ENCODE assay signal across 11 cellular contexts in genomic region chr4:109072595-109072994, GRCh38.
A peak's percentile ranks its signal among the peaks of the same experiment; 100 is the strongest.
DNase-seq lines count a peak whose midpoint lies in the region; ATAC-seq and TF ChIP-seq lines count a peak whose summit lies in the region.
"Had no signal": no experiment of that assay in that cellular context is flagged by ENCODE, and none has a peak within 500 bp of the region (broad histone marks: within the 10 kb centered on the region; RNA-seq: fewer than 3 reads in every experiment).

No MANE protein-coding gene starts in this region.

- peaks cover 7% of the 10 kb centered on the region for H3K27me3 Mint-ChIP-seq in activated CD4-positive, alpha-beta T cell treated with anti-CD3 and anti-CD28 coated beads, Interleukin-2, amount 10 ng/mL, durations not matched to agents 24 days and 14 days
- no peaks in the 10 kb centered on the region for H3K27me3 Mint-ChIP-seq in WTC11 (ENCODE audit: low read depth)
- H3K27me3 Mint-ChIP-seq: dendritic cell treated with granulocyte-macrophage colony-stimulating factor and Interleukin-4, amounts not matched to agents 40 ng/mL and 50 ng/mL, for 4 days had no signal

- ATAC-seq in WTC11: no peak
- ATAC-seq: PC-3; stimulated activated effector memory CD8-positive, alpha-beta T cell treated with anti-CD3 and anti-CD28 coated beads, Interleukin-12 subunit alpha, Interleukin-12 subunit beta, amount 100 ng/mL, for 72 hours had no signal

- no peaks in the 10 kb centered on the region for H3K4me1 Mint-ChIP-seq in activated CD4-positive, alpha-beta T cell treated with anti-CD3 and anti-CD28 coated beads, Interleukin-2, amount 10 ng/mL, durations not matched to agents 24 days and 14 days
- no peaks in the 10 kb centered on the region for H3K4me1 Mint-ChIP-seq in WTC11
- H3K4me1 Mint-ChIP-seq: stimulated activated effector memory CD8-positive, alpha-beta T cell treated with anti-CD3 and anti-CD28 coated beads, Interleukin-12 subunit alpha, Interleukin-12 subunit beta, amount 100 ng/mL, for 72 hours had no signal

- no peak overlapping the region for H3K27ac Mint-ChIP-seq in activated CD4-positive, alpha-beta T cell treated with anti-CD3 and anti-CD28 coated beads, Interleukin-2, amount 10 ng/mL, durations not matched to agents 24 days and 14 days
- H3K27ac Mint-ChIP-seq in WTC11: no peak overlapping the region
- H3K27ac Mint-ChIP-seq: dendritic cell treated with granulocyte-macrophage colony-stimulating factor and Interleukin-4, amounts not matched to agents 40 ng/mL and 50 ng/mL, for 4 days; stimulated activated effector memory CD8-positive, alpha-beta T cell treated with anti-CD3 and anti-CD28 coated beads, Interleukin-12 subunit alpha, Interleukin-12 subunit beta, amount 100 ng/mL, for 72 hours had no signal

- DNase-seq in activated CD4-positive, alpha-beta T cell treated with anti-CD3 and anti-CD28 coated beads, Interleukin-2, amount 10 ng/mL, durations not matched to agents 24 days and 14 days: peak; percentile 22
- no peak for DNase-seq in activated CD4-positive, alpha-beta T cell treated with anti-CD3 and anti-CD28 coated beads for 1 hour
- peak; percentile 54 for DNase-seq in NOMO-1 treated with dmso at 0.1 percent for 144 hours (lab: John Stamatoyannopoulos, UW; ENCODE audit: unreplicated experiment)
- peak; percentile 86 for DNase-seq in fibroblast of gingiva (ENCODE audit: low read depth)
- DNase-seq in smooth muscle cell of the brain vasculature (ENCODE audit: low read depth, low spot score): peak; percentile 72
- DNase-seq in T-helper 2 cell: no peak
- no peak for DNase-seq in WTC11 (ENCODE audit: low spot score)
- DNase-seq in NCI-H526 (lab: John Stamatoyannopoulos, UW): no peak
- DNase-seq: PC-3 had no signal

- H3K36me3 Mint-ChIP-seq in activated CD4-positive, alpha-beta T cell treated with anti-CD3 and anti-CD28 coated beads, Interleukin-2, amount 10 ng/mL, durations not matched to agents 24 days and 14 days (ENCODE audit: low read depth): no peaks in the 10 kb centered on the region
- peaks cover 30% of the 10 kb centered on the region for H3K36me3 Mint-ChIP-seq in WTC11
- H3K36me3 Mint-ChIP-seq: stimulated activated effector memory CD8-positive, alpha-beta T cell treated with anti-CD3 and anti-CD28 coated beads, Interleukin-12 subunit alpha, Interleukin-12 subunit beta, amount 100 ng/mL, for 72 hours had no signal

- POLR2A ChIA-PET in WTC11 (lab: Charles Lee): no interaction called here

- CTCF ChIA-PET in WTC11 (lab: Charles Lee): no interaction called here

- TF ChIP-seq CTCF in WTC11 (IDR thresholded peaks at IDR 0.05): no peak

- H3K9me3 Mint-ChIP-seq in activated CD4-positive, alpha-beta T cell treated with anti-CD3 and anti-CD28 coated beads, Interleukin-2, amount 10 ng/mL, durations not matched to agents 24 days and 14 days: no peaks in the 10 kb centered on the region
- peaks cover 45% of the 10 kb centered on the region for H3K9me3 Mint-ChIP-seq in WTC11
- H3K9me3 Mint-ChIP-seq: dendritic cell treated with granulocyte-macrophage colony-stimulating factor and Interleukin-4, amounts not matched to agents 40 ng/mL and 50 ng/mL, for 4 days; stimulated activated effector memory CD8-positive, alpha-beta T cell treated with anti-CD3 and anti-CD28 coated beads, Interleukin-12 subunit alpha, Interleukin-12 subunit beta, amount 100 ng/mL, for 72 hours had no signal

- intact Hi-C loops in activated CD4-positive, alpha-beta T cell treated with anti-CD3 and anti-CD28 coated beads, Interleukin-2, amount 10 ng/mL, durations not matched to agents 24 days and 14 days (cut with micrococcal nuclease): no loop called here

- no peak overlapping the region for H3K4me3 Mint-ChIP-seq in activated CD4-positive, alpha-beta T cell treated with anti-CD3 and anti-CD28 coated beads, Interleukin-2, amount 10 ng/mL, durations not matched to agents 24 days and 14 days
- H3K4me3 Mint-ChIP-seq in WTC11: no peak overlapping the region
- H3K4me3 Mint-ChIP-seq: dendritic cell treated with granulocyte-macrophage colony-stimulating factor and Interleukin-4, amounts not matched to agents 40 ng/mL and 50 ng/mL, for 4 days; stimulated activated effector memory CD8-positive, alpha-beta T cell treated with anti-CD3 and anti-CD28 coated beads, Interleukin-12 subunit alpha, Interleukin-12 subunit beta, amount 100 ng/mL, for 72 hours had no signal

TF ChIP-seq in WTC11, 78 proteins besides CTCF, POLR2A, EP300 and RAD21:
- TF ChIP-seq ZNF317 (CRISPR knock-in tag; IDR thresholded peaks at IDR 0.05; ENCODE audit: borderline replicate concordance, low read depth) (no peak), FOXJ3 (CRISPR knock-in tag; IDR thresholded peaks at IDR 0.05; ENCODE audit: borderline replicate concordance) (no peak), ZNF263 (CRISPR knock-in tag; IDR thresholded peaks at IDR 0.05; ENCODE audit: low read depth) (no peak), ZBTB21 (CRISPR knock-in tag; IDR thresholded peaks at IDR 0.05; ENCODE audit: borderline replicate concordance) (no peak), NFYB (CRISPR knock-in tag; conservative IDR thresholded peaks at IDR 0.05; ENCODE audit: low read depth) (no peak), MYBL2 (CRISPR knock-in tag; IDR thresholded peaks at IDR 0.05) (no peak), ZNF138 (CRISPR knock-in tag; conservative IDR thresholded peaks at IDR 0.05) (no peak), GTF2I (CRISPR knock-in tag; conservative IDR thresholded peaks at IDR 0.05) (no peak), NR1H2 (CRISPR knock-in tag; IDR thresholded peaks at IDR 0.05) (no peak), NFATC4 (CRISPR knock-in tag; IDR thresholded peaks at IDR 0.05) (no peak), ATF3 (CRISPR knock-in tag; conservative IDR thresholded peaks at IDR 0.05) (no peak), GRHL2 (CRISPR knock-in tag; IDR thresholded peaks at IDR 0.05; ENCODE audit: insufficient replicate concordance, severe bottlenecking) (no peak), IRF2 (CRISPR knock-in tag; IDR thresholded peaks at IDR 0.05; ENCODE audit: borderline replicate concordance, low read depth) (no peak), HMGA2 (CRISPR knock-in tag; IDR thresholded peaks at IDR 0.05) (no peak), SMAD3 (CRISPR knock-in tag; IDR thresholded peaks at IDR 0.05; ENCODE audit: borderline replicate concordance) (no peak), STAT6 (CRISPR knock-in tag; conservative IDR thresholded peaks at IDR 0.05; ENCODE audit: low read depth) (no peak), CREM (CRISPR knock-in tag; IDR thresholded peaks at IDR 0.05) (no peak), ZNF416 (CRISPR knock-in tag; IDR thresholded peaks at IDR 0.05) (no peak)
- TF ChIP-seq, protein P1, sequence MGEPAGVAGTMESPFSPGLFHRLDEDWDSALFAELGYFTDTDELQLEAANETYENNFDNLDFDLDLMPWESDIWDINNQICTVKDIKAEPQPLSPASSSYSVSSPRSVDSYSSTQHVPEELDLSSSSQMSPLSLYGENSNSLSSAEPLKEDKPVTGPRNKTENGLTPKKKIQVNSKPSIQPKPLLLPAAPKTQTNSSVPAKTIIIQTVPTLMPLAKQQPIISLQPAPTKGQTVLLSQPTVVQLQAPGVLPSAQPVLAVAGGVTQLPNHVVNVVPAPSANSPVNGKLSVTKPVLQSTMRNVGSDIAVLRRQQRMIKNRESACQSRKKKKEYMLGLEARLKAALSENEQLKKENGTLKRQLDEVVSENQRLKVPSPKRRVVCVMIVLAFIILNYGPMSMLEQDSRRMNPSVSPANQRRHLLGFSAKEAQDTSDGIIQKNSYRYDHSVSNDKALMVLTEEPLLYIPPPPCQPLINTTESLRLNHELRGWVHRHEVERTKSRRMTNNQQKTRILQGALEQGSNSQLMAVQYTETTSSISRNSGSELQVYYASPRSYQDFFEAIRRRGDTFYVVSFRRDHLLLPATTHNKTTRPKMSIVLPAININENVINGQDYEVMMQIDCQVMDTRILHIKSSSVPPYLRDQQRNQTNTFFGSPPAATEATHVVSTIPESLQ (CRISPR knock-in tag; IDR thresholded peaks at IDR 0.05): no peak
- TF ChIP-seq, protein P2, sequence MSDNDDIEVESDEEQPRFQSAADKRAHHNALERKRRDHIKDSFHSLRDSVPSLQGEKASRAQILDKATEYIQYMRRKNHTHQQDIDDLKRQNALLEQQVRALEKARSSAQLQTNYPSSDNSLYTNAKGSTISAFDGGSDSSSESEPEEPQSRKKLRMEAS (CRISPR knock-in tag; IDR thresholded peaks at IDR 0.05): no peak
TF ChIP-seq in WTC11: peak in this region for 0.

Comparison
In these comparisons a context has a peak if more than half of its experiments do, and no peak if none do; other contexts are left out.
1. DNase-seq: peak in activated CD4-positive, alpha-beta T cell treated with anti-CD3 and anti-CD28 coated beads, Interleukin-2, amount 10 ng/mL, durations not matched to agents 24 days and 14 days (single experiment), NOMO-1 treated with dmso at 0.1 percent for 144 hours (single experiment), fibroblast of gingiva (single experiment) and smooth muscle cell of the brain vasculature (single experiment); none in activated CD4-positive, alpha-beta T cell treated with anti-CD3 and anti-CD28 coated beads for 1 hour (single experiment), T-helper 2 cell (0 of 5), WTC11 (single experiment) and NCI-H526 (0 of 2).